ENCODE assay signal across 28 cellular contexts in the genomic region with DNA sequence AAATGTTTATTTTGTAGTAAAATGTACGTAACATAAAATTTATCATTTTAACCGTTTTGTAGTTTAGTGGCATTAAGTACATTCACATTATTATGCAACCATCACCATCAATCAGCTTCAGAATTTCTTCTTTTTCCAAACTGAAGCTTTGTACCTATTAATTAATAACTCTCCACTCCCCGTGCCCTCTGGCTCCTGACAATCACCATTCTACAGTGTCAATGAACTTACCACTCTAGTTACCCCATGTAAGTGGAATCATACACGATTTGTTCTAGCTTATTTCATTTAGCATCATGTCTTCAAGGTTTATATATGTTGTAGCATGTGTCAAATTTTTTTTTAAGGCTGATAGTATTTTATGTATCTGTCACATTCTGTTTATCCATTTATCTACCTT.
"Had no signal": no experiment of that assay in that cellular context is flagged by ENCODE, and none has a peak within 500 bp of the region (broad histone marks: within the 10 kb centered on the region; RNA-seq: fewer than 3 reads in every experiment).

No MANE protein-coding gene starts in this region.

- ATAC-seq: heart right ventricle; left ventricle myocardium superior; lower lobe of right lung; natural killer cell; psoas muscle; sciatic nerve; stimulated activated effector memory CD8-positive, alpha-beta T cell treated with anti-CD3 and anti-CD28 coated beads, Interleukin-12 subunit alpha, Interleukin-12 subunit beta, amount 100 ng/mL, for 72 hours; upper lobe of right lung had no signal

- DNase-seq: heart right ventricle; islet precursor cell; left ventricle myocardium superior; lower lobe of right lung; mammary epithelial cell; mesenchymal stem cell; natural killer cell; nephron progenitor cell; occipital lobe; psoas muscle; stimulated activated CD4-positive, alpha-beta T cell treated with anti-CD3 and anti-CD28 coated beads, Interleukin-12 subunit alpha, Interleukin-12 subunit beta, amount 100 ng/mL, for 4 hours; stimulated activated CD4-positive, alpha-beta T cell treated with anti-CD3 and anti-CD28 coated beads, Interleukin-4, amount 100 ng/mL, for 24 hours; stimulated activated naive CD4-positive, alpha-beta T cell; tibial artery; trophoblast cell; upper lobe of right lung; uterus had no signal

- H2AFZ ChIP-seq: hepatocyte, neural progenitor cell, parathyroid adenoma had no signal

- H3K27me3 ChIP-seq: heart right ventricle, hepatocyte, neural progenitor cell, neutrophil, right atrium auricular region, suprapubic skin, tibial artery, upper lobe of right lung, uterus had no signal

- H3K27me3 Mint-ChIP-seq: stimulated activated naive CD8-positive, alpha-beta T cell treated with anti-CD3 and anti-CD28 coated beads, Interleukin-15, Interleukin-2, amounts not matched to agents 100 ng/mL and 50 ng/mL, for 24 hours had no signal

- H3K4me1 ChIP-seq: psoas muscle, suprapubic skin, tibial artery, uterus had no signal

- H3K4me2 ChIP-seq: hepatocyte, neural progenitor cell had no signal

- H3K27ac Mint-ChIP-seq: natural killer cell; nephron progenitor cell; neural progenitor cell; stimulated activated effector memory CD8-positive, alpha-beta T cell treated with anti-CD3 and anti-CD28 coated beads, Interleukin-12 subunit alpha, Interleukin-12 subunit beta, amount 100 ng/mL, for 72 hours; stimulated activated naive CD8-positive, alpha-beta T cell treated with anti-CD3 and anti-CD28 coated beads, Interleukin-15, Interleukin-2, amounts not matched to agents 100 ng/mL and 50 ng/mL, for 24 hours had no signal

- H3K4me3 Mint-ChIP-seq: natural killer cell; nephron progenitor cell; neural progenitor cell; stimulated activated effector memory CD8-positive, alpha-beta T cell treated with anti-CD3 and anti-CD28 coated beads, Interleukin-12 subunit alpha, Interleukin-12 subunit beta, amount 100 ng/mL, for 72 hours; stimulated activated naive CD8-positive, alpha-beta T cell treated with anti-CD3 and anti-CD28 coated beads, Interleukin-15, Interleukin-2, amounts not matched to agents 100 ng/mL and 50 ng/mL, for 24 hours had no signal

- H3K9me3 ChIP-seq: heart right ventricle, lower lobe of right lung, neutrophil, psoas muscle, right atrium auricular region, suprapubic skin, thoracic aorta, tibial artery, upper lobe of right lung, uterus had no signal

- H3K36me3 Mint-ChIP-seq: natural killer cell; neural progenitor cell; stimulated activated effector memory CD8-positive, alpha-beta T cell treated with anti-CD3 and anti-CD28 coated beads, Interleukin-12 subunit alpha, Interleukin-12 subunit beta, amount 100 ng/mL, for 72 hours had no signal

- H3K9ac ChIP-seq: neural progenitor cell, parathyroid adenoma had no signal

- H3K36me3 ChIP-seq: heart right ventricle, lower lobe of right lung, neural progenitor cell, neutrophil, right atrium auricular region, suprapubic skin, thoracic aorta, tibial artery, upper lobe of right lung, uterus had no signal

- H3K4me3 ChIP-seq: heart right ventricle, hepatocyte, lower lobe of right lung, neural progenitor cell, psoas muscle, right atrium auricular region, skin epidermis, suprapubic skin, thoracic aorta, tibial artery, upper lobe of right lung, uterus had no signal

- H3K27ac ChIP-seq: heart right ventricle, hepatocyte, lower lobe of right lung, neural progenitor cell, neutrophil, parathyroid adenoma, psoas muscle, right atrium auricular region, skin epidermis, suprapubic skin, thoracic aorta, tibial artery, upper lobe of right lung, uterus had no signal

- H3K9me3 Mint-ChIP-seq: natural killer cell; nephron progenitor cell; neural progenitor cell; stimulated activated effector memory CD8-positive, alpha-beta T cell treated with anti-CD3 and anti-CD28 coated beads, Interleukin-12 subunit alpha, Interleukin-12 subunit beta, amount 100 ng/mL, for 72 hours; stimulated activated naive CD8-positive, alpha-beta T cell treated with anti-CD3 and anti-CD28 coated beads, Interleukin-15, Interleukin-2, amounts not matched to agents 100 ng/mL and 50 ng/mL, for 24 hours had no signal
